1 cellular context compared by ENCODE assay signal in the genomic region with DNA sequence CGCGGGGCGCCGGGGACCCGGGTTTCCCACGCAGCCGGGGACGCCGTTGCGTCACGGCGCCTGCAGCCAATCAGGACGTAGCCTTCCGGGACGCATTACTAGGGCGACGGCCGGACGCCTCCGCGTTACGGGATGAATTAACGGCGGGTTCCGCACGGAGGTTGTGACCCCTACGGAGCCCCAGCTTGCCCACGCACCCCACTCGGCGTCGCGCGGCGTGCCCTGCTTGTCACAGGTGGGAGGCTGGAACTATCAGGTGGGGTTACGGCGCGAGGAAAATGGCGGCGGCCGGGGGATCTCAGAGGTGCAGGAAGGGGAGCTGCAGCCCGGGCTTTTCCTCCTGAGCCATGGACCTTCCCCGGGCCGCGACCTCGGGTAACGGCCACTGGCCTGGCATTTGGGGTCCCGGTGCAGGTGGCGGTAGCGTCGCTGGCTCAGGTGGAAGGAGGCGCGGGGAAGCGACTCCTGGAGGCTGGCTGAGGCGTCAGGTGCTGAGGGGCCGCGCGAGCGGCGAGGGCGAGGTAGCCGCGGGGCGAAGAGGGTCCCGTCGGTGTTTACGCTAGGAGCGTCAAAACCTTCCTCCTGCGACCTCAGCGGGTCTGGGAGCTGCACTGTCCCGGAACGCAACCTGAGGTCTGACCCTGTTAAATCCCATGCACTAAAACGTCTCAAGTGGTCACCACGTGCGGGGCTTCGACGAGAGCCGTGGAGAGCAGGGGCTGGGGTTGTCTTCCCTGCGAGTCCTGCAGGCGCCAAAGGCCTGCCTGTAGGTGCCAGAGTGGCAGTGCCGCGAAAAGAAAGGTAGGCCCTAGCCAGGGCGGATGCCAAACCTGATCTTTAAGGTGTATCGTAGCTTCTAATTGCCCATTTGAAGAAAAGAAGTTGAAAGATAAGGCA.
TF ChIP-seq lines count a peak whose summit lies in the region.

A gene (plus strand): TSS at position 98 of the 897 bp plus-strand sequence. CDS start 78,345 bp downstream, outside the sequence.

TF ChIP-seq in K562, 482 proteins besides CTCF, POLR2A, EP300 and RAD21 (continued from another document and continues in another):
- TF ChIP-seq, protein P1, sequence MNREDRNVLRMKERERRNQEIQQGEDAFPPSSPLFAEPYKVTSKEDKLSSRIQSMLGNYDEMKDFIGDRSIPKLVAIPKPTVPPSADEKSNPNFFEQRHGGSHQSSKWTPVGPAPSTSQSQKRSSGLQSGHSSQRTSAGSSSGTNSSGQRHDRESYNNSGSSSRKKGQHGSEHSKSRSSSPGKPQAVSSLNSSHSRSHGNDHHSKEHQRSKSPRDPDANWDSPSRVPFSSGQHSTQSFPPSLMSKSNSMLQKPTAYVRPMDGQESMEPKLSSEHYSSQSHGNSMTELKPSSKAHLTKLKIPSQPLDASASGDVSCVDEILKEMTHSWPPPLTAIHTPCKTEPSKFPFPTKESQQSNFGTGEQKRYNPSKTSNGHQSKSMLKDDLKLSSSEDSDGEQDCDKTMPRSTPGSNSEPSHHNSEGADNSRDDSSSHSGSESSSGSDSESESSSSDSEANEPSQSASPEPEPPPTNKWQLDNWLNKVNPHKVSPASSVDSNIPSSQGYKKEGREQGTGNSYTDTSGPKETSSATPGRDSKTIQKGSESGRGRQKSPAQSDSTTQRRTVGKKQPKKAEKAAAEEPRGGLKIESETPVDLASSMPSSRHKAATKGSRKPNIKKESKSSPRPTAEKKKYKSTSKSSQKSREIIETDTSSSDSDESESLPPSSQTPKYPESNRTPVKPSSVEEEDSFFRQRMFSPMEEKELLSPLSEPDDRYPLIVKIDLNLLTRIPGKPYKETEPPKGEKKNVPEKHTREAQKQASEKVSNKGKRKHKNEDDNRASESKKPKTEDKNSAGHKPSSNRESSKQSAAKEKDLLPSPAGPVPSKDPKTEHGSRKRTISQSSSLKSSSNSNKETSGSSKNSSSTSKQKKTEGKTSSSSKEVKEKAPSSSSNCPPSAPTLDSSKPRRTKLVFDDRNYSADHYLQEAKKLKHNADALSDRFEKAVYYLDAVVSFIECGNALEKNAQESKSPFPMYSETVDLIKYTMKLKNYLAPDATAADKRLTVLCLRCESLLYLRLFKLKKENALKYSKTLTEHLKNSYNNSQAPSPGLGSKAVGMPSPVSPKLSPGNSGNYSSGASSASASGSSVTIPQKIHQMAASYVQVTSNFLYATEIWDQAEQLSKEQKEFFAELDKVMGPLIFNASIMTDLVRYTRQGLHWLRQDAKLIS (CRISPR knock-in tag; IDR thresholded peaks at IDR 0.05): peak; percentile 89
- no peak for TF ChIP-seq GATA2 (CRISPR knock-in tag; IDR thresholded peaks at IDR 0.05)
- TF ChIP-seq SPI1 (IDR thresholded peaks at IDR 0.05; ENCODE audit: borderline replicate concordance, low read depth, low read length): no peak
- no peak for TF ChIP-seq NR1H2 (CRISPR knock-in tag; IDR thresholded peaks at IDR 0.05)
- TF ChIP-seq, protein P2, sequence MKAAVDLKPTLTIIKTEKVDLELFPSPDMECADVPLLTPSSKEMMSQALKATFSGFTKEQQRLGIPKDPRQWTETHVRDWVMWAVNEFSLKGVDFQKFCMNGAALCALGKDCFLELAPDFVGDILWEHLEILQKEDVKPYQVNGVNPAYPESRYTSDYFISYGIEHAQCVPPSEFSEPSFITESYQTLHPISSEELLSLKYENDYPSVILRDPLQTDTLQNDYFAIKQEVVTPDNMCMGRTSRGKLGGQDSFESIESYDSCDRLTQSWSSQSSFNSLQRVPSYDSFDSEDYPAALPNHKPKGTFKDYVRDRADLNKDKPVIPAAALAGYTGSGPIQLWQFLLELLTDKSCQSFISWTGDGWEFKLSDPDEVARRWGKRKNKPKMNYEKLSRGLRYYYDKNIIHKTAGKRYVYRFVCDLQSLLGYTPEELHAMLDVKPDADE (conservative IDR thresholded peaks at IDR 0.05; ENCODE audit: control insufficient read depth, low read depth, low read length): 0 out of 2 replicates have a peak, but pooled peaks have one; percentile 48
- TF ChIP-seq RBM22 (IDR thresholded peaks at IDR 0.05; ENCODE audit: low read depth, low read length, poor library complexity, severe bottlenecking): no peak
- TF ChIP-seq NFIX (CRISPR knock-in tag; IDR thresholded peaks at IDR 0.05; ENCODE audit: low read depth): no peak
- TF ChIP-seq, protein P3, sequence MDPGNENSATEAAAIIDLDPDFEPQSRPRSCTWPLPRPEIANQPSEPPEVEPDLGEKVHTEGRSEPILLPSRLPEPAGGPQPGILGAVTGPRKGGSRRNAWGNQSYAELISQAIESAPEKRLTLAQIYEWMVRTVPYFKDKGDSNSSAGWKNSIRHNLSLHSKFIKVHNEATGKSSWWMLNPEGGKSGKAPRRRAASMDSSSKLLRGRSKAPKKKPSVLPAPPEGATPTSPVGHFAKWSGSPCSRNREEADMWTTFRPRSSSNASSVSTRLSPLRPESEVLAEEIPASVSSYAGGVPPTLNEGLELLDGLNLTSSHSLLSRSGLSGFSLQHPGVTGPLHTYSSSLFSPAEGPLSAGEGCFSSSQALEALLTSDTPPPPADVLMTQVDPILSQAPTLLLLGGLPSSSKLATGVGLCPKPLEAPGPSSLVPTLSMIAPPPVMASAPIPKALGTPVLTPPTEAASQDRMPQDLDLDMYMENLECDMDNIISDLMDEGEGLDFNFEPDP (CRISPR knock-in tag; IDR thresholded peaks at IDR 0.05): no peak
- peak in 1 of 2 experiments; percentile 71; a peak in 1 of 4 replicates for TF ChIP-seq CSDE1 (IDR thresholded peaks at IDR 0.05)
- TF ChIP-seq, protein P4, sequence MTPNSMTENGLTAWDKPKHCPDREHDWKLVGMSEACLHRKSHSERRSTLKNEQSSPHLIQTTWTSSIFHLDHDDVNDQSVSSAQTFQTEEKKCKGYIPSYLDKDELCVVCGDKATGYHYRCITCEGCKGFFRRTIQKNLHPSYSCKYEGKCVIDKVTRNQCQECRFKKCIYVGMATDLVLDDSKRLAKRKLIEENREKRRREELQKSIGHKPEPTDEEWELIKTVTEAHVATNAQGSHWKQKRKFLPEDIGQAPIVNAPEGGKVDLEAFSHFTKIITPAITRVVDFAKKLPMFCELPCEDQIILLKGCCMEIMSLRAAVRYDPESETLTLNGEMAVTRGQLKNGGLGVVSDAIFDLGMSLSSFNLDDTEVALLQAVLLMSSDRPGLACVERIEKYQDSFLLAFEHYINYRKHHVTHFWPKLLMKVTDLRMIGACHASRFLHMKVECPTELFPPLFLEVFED (CRISPR knock-in tag; conservative IDR thresholded peaks at IDR 0.05): no peak
- TF ChIP-seq, protein P5, sequence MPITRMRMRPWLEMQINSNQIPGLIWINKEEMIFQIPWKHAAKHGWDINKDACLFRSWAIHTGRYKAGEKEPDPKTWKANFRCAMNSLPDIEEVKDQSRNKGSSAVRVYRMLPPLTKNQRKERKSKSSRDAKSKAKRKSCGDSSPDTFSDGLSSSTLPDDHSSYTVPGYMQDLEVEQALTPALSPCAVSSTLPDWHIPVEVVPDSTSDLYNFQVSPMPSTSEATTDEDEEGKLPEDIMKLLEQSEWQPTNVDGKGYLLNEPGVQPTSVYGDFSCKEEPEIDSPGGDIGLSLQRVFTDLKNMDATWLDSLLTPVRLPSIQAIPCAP (CRISPR knock-in tag; IDR thresholded peaks at IDR 0.05; ENCODE audit: borderline replicate concordance): peak; percentile 91; the same call in 1 of the 2 replicates
- no peak for TF ChIP-seq CBX5 (IDR thresholded peaks at IDR 0.05; ENCODE audit: borderline replicate concordance, low read depth)
- TF ChIP-seq, protein P6, sequence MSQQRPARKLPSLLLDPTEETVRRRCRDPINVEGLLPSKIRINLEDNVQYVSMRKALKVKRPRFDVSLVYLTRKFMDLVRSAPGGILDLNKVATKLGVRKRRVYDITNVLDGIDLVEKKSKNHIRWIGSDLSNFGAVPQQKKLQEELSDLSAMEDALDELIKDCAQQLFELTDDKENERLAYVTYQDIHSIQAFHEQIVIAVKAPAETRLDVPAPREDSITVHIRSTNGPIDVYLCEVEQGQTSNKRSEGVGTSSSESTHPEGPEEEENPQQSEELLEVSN (IDR thresholded peaks at IDR 0.05; ENCODE audit: borderline replicate concordance in 1 of 2, extremely low read depth in 1 of 2, insufficient read depth in 1 of 2, insufficient read length in 1 of 2, low read depth in 1 of 2, low read length in 1 of 2, poor library complexity in 1 of 2, severe bottlenecking in 1 of 2): peak; percentile 98 to 99
- TF ChIP-seq, protein P7, sequence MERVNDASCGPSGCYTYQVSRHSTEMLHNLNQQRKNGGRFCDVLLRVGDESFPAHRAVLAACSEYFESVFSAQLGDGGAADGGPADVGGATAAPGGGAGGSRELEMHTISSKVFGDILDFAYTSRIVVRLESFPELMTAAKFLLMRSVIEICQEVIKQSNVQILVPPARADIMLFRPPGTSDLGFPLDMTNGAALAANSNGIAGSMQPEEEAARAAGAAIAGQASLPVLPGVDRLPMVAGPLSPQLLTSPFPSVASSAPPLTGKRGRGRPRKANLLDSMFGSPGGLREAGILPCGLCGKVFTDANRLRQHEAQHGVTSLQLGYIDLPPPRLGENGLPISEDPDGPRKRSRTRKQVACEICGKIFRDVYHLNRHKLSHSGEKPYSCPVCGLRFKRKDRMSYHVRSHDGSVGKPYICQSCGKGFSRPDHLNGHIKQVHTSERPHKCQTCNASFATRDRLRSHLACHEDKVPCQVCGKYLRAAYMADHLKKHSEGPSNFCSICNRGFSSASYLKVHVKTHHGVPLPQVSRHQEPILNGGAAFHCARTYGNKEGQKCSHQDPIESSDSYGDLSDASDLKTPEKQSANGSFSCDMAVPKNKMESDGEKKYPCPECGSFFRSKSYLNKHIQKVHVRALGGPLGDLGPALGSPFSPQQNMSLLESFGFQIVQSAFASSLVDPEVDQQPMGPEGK (CRISPR knock-in tag; IDR thresholded peaks at IDR 0.05; ENCODE audit: borderline replicate concordance): no peak
- no peak for TF ChIP-seq TCF3 (CRISPR knock-in tag; IDR thresholded peaks at IDR 0.05)
- TF ChIP-seq ELF1 (tag; IDR thresholded peaks at IDR 0.05): 0 out of 2 replicates have a peak, but pooled peaks have one; percentile 17
- no peak for TF ChIP-seq SRSF7 (optimal IDR thresholded peaks at IDR 0.05; ENCODE audit: low read depth, low read length)
- no peak for TF ChIP-seq ZBTB8A (IDR thresholded peaks at IDR 0.05; ENCODE audit: partially characterized antibody)
- no peak for TF ChIP-seq CBX8 (IDR thresholded peaks at IDR 0.05; ENCODE audit: borderline replicate concordance, extremely low read depth, low read depth, low read length, poor library complexity, severe bottlenecking)
- TF ChIP-seq, protein P8, sequence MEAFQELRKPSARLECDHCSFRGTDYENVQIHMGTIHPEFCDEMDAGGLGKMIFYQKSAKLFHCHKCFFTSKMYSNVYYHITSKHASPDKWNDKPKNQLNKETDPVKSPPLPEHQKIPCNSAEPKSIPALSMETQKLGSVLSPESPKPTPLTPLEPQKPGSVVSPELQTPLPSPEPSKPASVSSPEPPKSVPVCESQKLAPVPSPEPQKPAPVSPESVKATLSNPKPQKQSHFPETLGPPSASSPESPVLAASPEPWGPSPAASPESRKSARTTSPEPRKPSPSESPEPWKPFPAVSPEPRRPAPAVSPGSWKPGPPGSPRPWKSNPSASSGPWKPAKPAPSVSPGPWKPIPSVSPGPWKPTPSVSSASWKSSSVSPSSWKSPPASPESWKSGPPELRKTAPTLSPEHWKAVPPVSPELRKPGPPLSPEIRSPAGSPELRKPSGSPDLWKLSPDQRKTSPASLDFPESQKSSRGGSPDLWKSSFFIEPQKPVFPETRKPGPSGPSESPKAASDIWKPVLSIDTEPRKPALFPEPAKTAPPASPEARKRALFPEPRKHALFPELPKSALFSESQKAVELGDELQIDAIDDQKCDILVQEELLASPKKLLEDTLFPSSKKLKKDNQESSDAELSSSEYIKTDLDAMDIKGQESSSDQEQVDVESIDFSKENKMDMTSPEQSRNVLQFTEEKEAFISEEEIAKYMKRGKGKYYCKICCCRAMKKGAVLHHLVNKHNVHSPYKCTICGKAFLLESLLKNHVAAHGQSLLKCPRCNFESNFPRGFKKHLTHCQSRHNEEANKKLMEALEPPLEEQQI (IDR thresholded peaks at IDR 0.05): no peak
- 0 out of 2 replicates have a peak, but pooled peaks have one; percentile 51 for TF ChIP-seq BRD4 (IDR thresholded peaks at IDR 0.05)
- no peak; the same call in 1 of the 2 replicates for TF ChIP-seq ZNF143 (CRISPR knock-in tag; IDR thresholded peaks at IDR 0.05)
- TF ChIP-seq ZNF79 (CRISPR knock-in tag; IDR thresholded peaks at IDR 0.05; ENCODE audit: low read depth): no peak
- TF ChIP-seq MTF1 (CRISPR knock-in tag; IDR thresholded peaks at IDR 0.05; ENCODE audit: borderline replicate concordance): no peak
- TF ChIP-seq FOXA3 (CRISPR knock-in tag; conservative IDR thresholded peaks at IDR 0.05 in 1 of 2, IDR thresholded peaks at IDR 0.05 in 1 of 2): peak in 1 of 2 experiments; percentile 42; a peak in 2 of 4 replicates
- TF ChIP-seq, protein P9, sequence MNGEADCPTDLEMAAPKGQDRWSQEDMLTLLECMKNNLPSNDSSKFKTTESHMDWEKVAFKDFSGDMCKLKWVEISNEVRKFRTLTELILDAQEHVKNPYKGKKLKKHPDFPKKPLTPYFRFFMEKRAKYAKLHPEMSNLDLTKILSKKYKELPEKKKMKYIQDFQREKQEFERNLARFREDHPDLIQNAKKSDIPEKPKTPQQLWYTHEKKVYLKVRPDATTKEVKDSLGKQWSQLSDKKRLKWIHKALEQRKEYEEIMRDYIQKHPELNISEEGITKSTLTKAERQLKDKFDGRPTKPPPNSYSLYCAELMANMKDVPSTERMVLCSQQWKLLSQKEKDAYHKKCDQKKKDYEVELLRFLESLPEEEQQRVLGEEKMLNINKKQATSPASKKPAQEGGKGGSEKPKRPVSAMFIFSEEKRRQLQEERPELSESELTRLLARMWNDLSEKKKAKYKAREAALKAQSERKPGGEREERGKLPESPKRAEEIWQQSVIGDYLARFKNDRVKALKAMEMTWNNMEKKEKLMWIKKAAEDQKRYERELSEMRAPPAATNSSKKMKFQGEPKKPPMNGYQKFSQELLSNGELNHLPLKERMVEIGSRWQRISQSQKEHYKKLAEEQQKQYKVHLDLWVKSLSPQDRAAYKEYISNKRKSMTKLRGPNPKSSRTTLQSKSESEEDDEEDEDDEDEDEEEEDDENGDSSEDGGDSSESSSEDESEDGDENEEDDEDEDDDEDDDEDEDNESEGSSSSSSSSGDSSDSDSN (IDR thresholded peaks at IDR 0.05; ENCODE audit: borderline replicate concordance in 1 of 2, low read depth in 2 of 2, low read length in 2 of 2): 0 out of 4 replicates have a peak, but pooled peaks of 1 of the 2 experiments have one; percentile 35
- no peak; the same call in 1 of the 2 replicates for TF ChIP-seq BHLHE40 (IDR thresholded peaks at IDR 0.05; ENCODE audit: low read length)
- TF ChIP-seq KAT2B (IDR thresholded peaks at IDR 0.05; ENCODE audit: low read depth, low read length): no peak
- TF ChIP-seq, protein P10, sequence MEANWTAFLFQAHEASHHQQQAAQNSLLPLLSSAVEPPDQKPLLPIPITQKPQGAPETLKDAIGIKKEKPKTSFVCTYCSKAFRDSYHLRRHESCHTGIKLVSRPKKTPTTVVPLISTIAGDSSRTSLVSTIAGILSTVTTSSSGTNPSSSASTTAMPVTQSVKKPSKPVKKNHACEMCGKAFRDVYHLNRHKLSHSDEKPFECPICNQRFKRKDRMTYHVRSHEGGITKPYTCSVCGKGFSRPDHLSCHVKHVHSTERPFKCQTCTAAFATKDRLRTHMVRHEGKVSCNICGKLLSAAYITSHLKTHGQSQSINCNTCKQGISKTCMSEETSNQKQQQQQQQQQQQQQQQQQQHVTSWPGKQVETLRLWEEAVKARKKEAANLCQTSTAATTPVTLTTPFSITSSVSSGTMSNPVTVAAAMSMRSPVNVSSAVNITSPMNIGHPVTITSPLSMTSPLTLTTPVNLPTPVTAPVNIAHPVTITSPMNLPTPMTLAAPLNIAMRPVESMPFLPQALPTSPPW (CRISPR knock-in tag; IDR thresholded peaks at IDR 0.05): no peak
- TF ChIP-seq RB1 (IDR thresholded peaks at IDR 0.05; ENCODE audit: low read depth): peak; percentile 60; the same call in 1 of the 2 replicates
- TF ChIP-seq, protein P11, sequence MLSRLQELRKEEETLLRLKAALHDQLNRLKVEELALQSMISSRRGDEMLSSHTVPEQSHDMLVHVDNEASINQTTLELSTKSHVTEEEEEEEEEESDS (CRISPR knock-in tag; IDR thresholded peaks at IDR 0.05): no peak
